ENCODE assay signal across 10 cellular contexts in the genomic region with DNA sequence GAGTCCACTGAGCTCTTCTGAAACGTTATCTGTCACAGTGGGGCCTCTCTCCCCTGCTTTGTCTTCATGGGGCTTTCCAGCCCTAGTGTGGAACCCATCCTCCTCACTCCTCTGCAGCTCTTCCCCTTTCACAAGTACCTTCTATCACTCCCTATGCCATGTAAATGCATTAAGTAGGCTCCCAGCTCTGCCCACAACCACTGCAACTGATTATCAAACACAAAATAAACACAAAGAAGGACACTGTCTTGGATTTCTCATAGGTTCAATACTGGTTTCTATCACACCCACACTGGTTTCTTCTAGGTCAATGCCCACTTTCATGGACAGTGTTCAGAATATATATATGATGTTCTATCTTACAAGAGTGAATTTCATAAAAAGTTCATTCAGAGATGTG.
DNase-seq lines count a peak whose midpoint lies in the region; ATAC-seq and TF ChIP-seq lines count a peak whose summit lies in the region.
"Had no signal": no experiment of that assay in that cellular context is flagged by ENCODE, and none has a peak within 500 bp of the region (broad histone marks: within the 10 kb centered on the region; RNA-seq: fewer than 3 reads in every experiment).

No MANE protein-coding gene starts in this region.

- peaks cover 10% of the 10 kb centered on the region for H3K4me1 ChIP-seq in MM.1S (ENCODE audit: low read length)
- H3K4me1 ChIP-seq: SJSA1 had no signal

- DNase-seq in MM.1S (peak; percentile 21), natural killer cell (no peak), DMS153 treated with DMSO at 0.1 percent for 48 hours (lab: John Stamatoyannopoulos, UW; ENCODE audit: unreplicated experiment) (no peak), T1000 (lab: John Stamatoyannopoulos, UW) (no peak)
- no peak for DNase-seq in stimulated activated CD4-positive, alpha-beta T cell treated with anti-CD3 and anti-CD28 coated beads, Interleukin-2, amount 100 ng/mL, for 48 hours
- DNase-seq: activated T-cell treated with anti-CD3 and anti-CD28 coated beads, Interleukin-2, amount 50 U/mL, for 4 hours; HCEC 1CT had no signal

- H3K4me3 ChIP-seq in MM.1S (ENCODE audit: low read length), result no peak overlapping the region
- H3K4me3 ChIP-seq: SJSA1 had no signal

- intact Hi-C loops in natural killer cell (cut with micrococcal nuclease), result no loop called here

- peak; percentile 62 for ATAC-seq in GM18520 (IDR thresholded peaks at IDR 0.05; ENCODE audit: unreplicated experiment)
- peak; percentile 91 for ATAC-seq in GM21786 (IDR thresholded peaks at IDR 0.05; ENCODE audit: unreplicated experiment)
- ATAC-seq in natural killer cell, result peak; percentile 31 to 54 (median 41)

- no peak overlapping the region for H3K4me3 Mint-ChIP-seq in natural killer cell
- H3K4me3 Mint-ChIP-seq: activated T-cell treated with anti-CD3 and anti-CD28 coated beads, Interleukin-2, amount 50 U/mL, for 4 hours had no signal

- no peaks in the 10 kb centered on the region for H3F3A ChIP-seq in MM.1S (ENCODE audit: insufficient read depth, low read length)

- no peaks in the 10 kb centered on the region for H3K9me3 Mint-ChIP-seq in natural killer cell
- H3K9me3 Mint-ChIP-seq: activated T-cell treated with anti-CD3 and anti-CD28 coated beads, Interleukin-2, amount 50 U/mL, for 4 hours had no signal

- no peaks in the 10 kb centered on the region for H3K79me2 ChIP-seq in MM.1S (ENCODE audit: low read length)

- H3K27me3 ChIP-seq in MM.1S (replicated peaks; ENCODE audit: insufficient read depth, low read length), result no peaks in the 10 kb centered on the region
- H3K27me3 ChIP-seq: SJSA1 had no signal

- H3K9me2 ChIP-seq in MM.1S (replicated peaks; ENCODE audit: insufficient read depth, low read length), result no peaks in the 10 kb centered on the region

- no peaks in the 10 kb centered on the region for H4K20me1 ChIP-seq in MM.1S (ENCODE audit: insufficient read depth, low read length)

- H3K36me3 ChIP-seq in MM.1S (replicated peaks; ENCODE audit: insufficient read depth, low read length), result no peaks in the 10 kb centered on the region
- H3K36me3 ChIP-seq: SJSA1 had no signal

- peak overlapping the region in 1 of 2 donors; percentile 1 for H3K27ac Mint-ChIP-seq in natural killer cell

- H3K4me1 Mint-ChIP-seq in natural killer cell, result peaks cover 0 to 10% of the 10 kb centered on the region in 2 donors

- H3K9ac ChIP-seq in MM.1S (ENCODE audit: low read length), result no peak overlapping the region

- H3K36me3 Mint-ChIP-seq in natural killer cell, result no peaks in the 10 kb centered on the region

- no peak overlapping the region for H2AFZ ChIP-seq in MM.1S (ENCODE audit: low read length)

- TF ChIP-seq CTCF in MM.1S (IDR thresholded peaks at IDR 0.05; ENCODE audit: low read length) (no peak), natural killer cell (IDR thresholded peaks at IDR 0.05) (no peak)

- H3K9me3 ChIP-seq in MM.1S (replicated peaks; ENCODE audit: insufficient read depth, low read length), result no peaks in the 10 kb centered on the region
- H3K9me3 ChIP-seq: SJSA1 had no signal

- no peaks in the 10 kb centered on the region for H3K27me3 Mint-ChIP-seq in natural killer cell (ENCODE audit: low read depth in 2 of 2)

- no peak overlapping the region for H3K4me2 ChIP-seq in MM.1S (ENCODE audit: low read depth, low read length)

- no peak overlapping the region; the same call in 1 of the 2 replicates for H3K27ac ChIP-seq in MM.1S (ENCODE audit: low read length)
- H3K27ac ChIP-seq: SJSA1 had no signal

Comparison
In these comparisons a context has a peak if more than half of its experiments do, and no peak if none do; other contexts are left out.
1. ATAC-seq: peak in every context shown above with its lines; median percentile 91 in GM21786; 62 in GM18520; 41 in natural killer cell.